ENCODE assay signal across 19 cellular contexts in genomic region chr1:3365519-3366158, GRCh38.
A peak's percentile ranks its signal among the peaks of the same experiment; 100 is the strongest.
DNase-seq lines count a peak whose midpoint lies in the region; ATAC-seq, FAIRE-seq and TF ChIP-seq lines count a peak whose summit lies in the region.
"Had no signal": no experiment of that assay in that cellular context is flagged by ENCODE, and none has a peak within 500 bp of the region (broad histone marks: within the 10 kb centered on the region; RNA-seq: fewer than 3 reads in every experiment).

No MANE protein-coding gene starts in this region.

- peaks cover 2% of the 10 kb centered on the region for H3K27me3 Mint-ChIP-seq in activated T-helper 2 cell treated with anti-CD3 and anti-CD28 coated beads, Interferon-gamma antibody, Interleukin-2, Interleukin-4, amounts not matched to agents 10 μg/mL and 5 μg/mL and 100 μg/mL, durations not matched to agents 14 hours and 24 hours and 36 hours (ENCODE audit: low read depth)

- H3K27me3 ChIP-seq in cardiac muscle cell (no peaks in the 10 kb centered on the region), heart right ventricle (peaks cover 0 to 8% (median 0%) of the 10 kb centered on the region in 7 donors), pancreas (no peaks in the 10 kb centered on the region)
- H3K27me3 ChIP-seq: uterus had no signal

- no peaks in the 10 kb centered on the region for H3K36me3 ChIP-seq in cardiac muscle cell
- no peaks in the 10 kb centered on the region for H3K36me3 ChIP-seq in heart right ventricle
- no peaks in the 10 kb centered on the region for H3K36me3 ChIP-seq in pancreas
- H3K36me3 ChIP-seq: uterus had no signal

- no peak for FAIRE-seq in pancreas (lab: Jason Lieb, UNC)
- peak; percentile 42 for FAIRE-seq in urothelium cell line (lab: Jason Lieb, UNC)
- FAIRE-seq: A549, frontal cortex had no signal

- WGBS in heart right ventricle, 2 donors, result 65 to 71% methylated on average over 25 of the region's 25 CpGs
- WGBS in pancreas, 2 donors, result 58 to 64% methylated on average over 25 of the region's 25 CpGs

- no peaks in the 10 kb centered on the region for H3K36me3 Mint-ChIP-seq in activated T-helper 2 cell treated with anti-CD3 and anti-CD28 coated beads, Interferon-gamma antibody, Interleukin-2, Interleukin-4, amounts not matched to agents 10 μg/mL and 5 μg/mL and 100 μg/mL, durations not matched to agents 14 hours and 24 hours and 36 hours (ENCODE audit: low read depth)
- H3K36me3 Mint-ChIP-seq: stimulated activated effector memory CD8-positive, alpha-beta T cell treated with anti-CD3 and anti-CD28 coated beads, Interleukin-12 subunit alpha, Interleukin-12 subunit beta, amount 100 ng/mL, for 72 hours had no signal

- no peaks in the 10 kb centered on the region for H3K9me3 ChIP-seq in cardiac muscle cell (ENCODE audit: low read depth)
- H3K9me3 ChIP-seq in heart right ventricle, result no peaks in the 10 kb centered on the region
- no peaks in the 10 kb centered on the region for H3K9me3 ChIP-seq in pancreas
- H3K9me3 ChIP-seq: A549, uterus had no signal

- DNase-seq in cardiac muscle cell (ENCODE audit: low read depth in 1 of 2, low spot score in 1 of 2) (peak; percentile 2 to 76), heart right ventricle (no peak), coronary artery (ENCODE audit: low spot score) (no peak), pancreas (no peak), urothelium cell line (ENCODE audit: low spot score) (no peak), SK-N-DZ (ENCODE audit: low spot score) (no peak)
- DNase-seq in activated T-helper 2 cell treated with anti-CD3 and anti-CD28 coated beads, Interferon-gamma antibody, Interleukin-2, Interleukin-4, amounts not matched to agents 10 μg/mL and 5 μg/mL and 100 μg/mL, durations not matched to agents 14 hours and 24 hours and 36 hours (ENCODE audit: low spot score), result no peak
- DNase-seq: activated CD4-positive, alpha-beta T cell treated with anti-CD3 and anti-CD28 coated beads, Interleukin-2, amount 50 U/mL, for 1 hour; activated naive CD4-positive, alpha-beta T cell treated with anti-CD3 and anti-CD28 coated beads, Interleukin-2, amount 50 U/mL, for 16 hours; GOT3; NCI-H526 treated with DMSO at 0.1 percent for 48 hours; SHP77 treated with DMSO at 0.1 percent for 48 hours; T-helper 1 cell had no signal

- H3K9me3 Mint-ChIP-seq in activated T-helper 2 cell treated with anti-CD3 and anti-CD28 coated beads, Interferon-gamma antibody, Interleukin-2, Interleukin-4, amounts not matched to agents 10 μg/mL and 5 μg/mL and 100 μg/mL, durations not matched to agents 14 hours and 24 hours and 36 hours, result no peaks in the 10 kb centered on the region
- H3K9me3 Mint-ChIP-seq: neural crest cell; stimulated activated effector memory CD8-positive, alpha-beta T cell treated with anti-CD3 and anti-CD28 coated beads, Interleukin-12 subunit alpha, Interleukin-12 subunit beta, amount 100 ng/mL, for 72 hours had no signal

- intact Hi-C loops in heart right ventricle (cut with DNase I), result no loop called here
- intact Hi-C loops in pancreas (cut with DNase I), result no loop called here
- intact Hi-C loops in activated T-helper 2 cell treated with anti-CD3 and anti-CD28 coated beads, Interferon-gamma antibody, Interleukin-2, Interleukin-4, amounts not matched to agents 10 μg/mL and 5 μg/mL and 100 μg/mL, durations not matched to agents 14 hours and 24 hours and 36 hours (cut with micrococcal nuclease), result no loop called here

- no peak overlapping the region for H3K4me3 Mint-ChIP-seq in activated T-helper 2 cell treated with anti-CD3 and anti-CD28 coated beads, Interferon-gamma antibody, Interleukin-2, Interleukin-4, amounts not matched to agents 10 μg/mL and 5 μg/mL and 100 μg/mL, durations not matched to agents 14 hours and 24 hours and 36 hours (ENCODE audit: low read depth)
- H3K4me3 Mint-ChIP-seq: stimulated activated effector memory CD8-positive, alpha-beta T cell treated with anti-CD3 and anti-CD28 coated beads, Interleukin-12 subunit alpha, Interleukin-12 subunit beta, amount 100 ng/mL, for 72 hours had no signal

- TF ChIP-seq CTCF in cardiac muscle cell (IDR thresholded peaks at IDR 0.05; ENCODE audit: low read depth, low read length) (no peak), heart right ventricle (IDR thresholded peaks at IDR 0.05) (no peak), coronary artery (IDR thresholded peaks at IDR 0.05) (no peak), pancreas (IDR thresholded peaks at IDR 0.05) (no peak)

- no peak overlapping the region for H3K4me3 ChIP-seq in cardiac muscle cell
- no peak overlapping the region for H3K4me3 ChIP-seq in heart right ventricle
- peak overlapping the region; percentile 57 for H3K4me3 ChIP-seq in coronary artery
- no peak overlapping the region for H3K4me3 ChIP-seq in pancreas
- H3K4me3 ChIP-seq: A549, uterus had no signal

- H3K4me1 Mint-ChIP-seq in activated T-helper 2 cell treated with anti-CD3 and anti-CD28 coated beads, Interferon-gamma antibody, Interleukin-2, Interleukin-4, amounts not matched to agents 10 μg/mL and 5 μg/mL and 100 μg/mL, durations not matched to agents 14 hours and 24 hours and 36 hours (ENCODE audit: low read depth), result no peaks in the 10 kb centered on the region

- peak overlapping the region; percentile 70 for H3K27ac ChIP-seq in cardiac muscle cell
- H3K27ac ChIP-seq in heart right ventricle, result peak overlapping the region in 4 of 10 donors; percentile 66 to 83 (median 74)
- peak overlapping the region; percentile 94 to 97 for H3K27ac ChIP-seq in coronary artery
- peak overlapping the region in 2 of 4 donors; percentile 49 to 61 for H3K27ac ChIP-seq in pancreas
- H3K27ac ChIP-seq: A549, uterus had no signal

- ATAC-seq in heart right ventricle (no peak), pancreas (peak in 3 of 4 donors; percentile 48 to 59 (median 54)), HG03095 (IDR thresholded peaks at IDR 0.05; ENCODE audit: unreplicated experiment) (no peak)
- ATAC-seq: A549; stimulated activated effector memory CD8-positive, alpha-beta T cell treated with anti-CD3 and anti-CD28 coated beads, Interleukin-12 subunit alpha, Interleukin-12 subunit beta, amount 100 ng/mL, for 72 hours had no signal

- no peak overlapping the region for H3K27ac Mint-ChIP-seq in activated T-helper 2 cell treated with anti-CD3 and anti-CD28 coated beads, Interferon-gamma antibody, Interleukin-2, Interleukin-4, amounts not matched to agents 10 μg/mL and 5 μg/mL and 100 μg/mL, durations not matched to agents 14 hours and 24 hours and 36 hours
- H3K27ac Mint-ChIP-seq: stimulated activated effector memory CD8-positive, alpha-beta T cell treated with anti-CD3 and anti-CD28 coated beads, Interleukin-12 subunit alpha, Interleukin-12 subunit beta, amount 100 ng/mL, for 72 hours had no signal

- peaks cover 56% of the 10 kb centered on the region for H3K4me1 ChIP-seq in cardiac muscle cell (ENCODE audit: low read depth)
- peaks cover 9 to 65% (median 30%) of the 10 kb centered on the region in 9 donors for H3K4me1 ChIP-seq in heart right ventricle
- H3K4me1 ChIP-seq in pancreas, result no peaks in the 10 kb centered on the region
- H3K4me1 ChIP-seq: A549, uterus had no signal

Comparison
In these comparisons a context has a peak if more than half of its experiments do, and no peak if none do; other contexts are left out.
1. DNase-seq: peak in cardiac muscle cell (2 of 2); none in heart right ventricle (0 of 2), coronary artery (single experiment), pancreas (0 of 6), urothelium cell line (single experiment), activated T-helper 2 cell treated with anti-CD3 and anti-CD28 coated beads, Interferon-gamma antibody, Interleukin-2, Interleukin-4, amounts not matched to agents 10 μg/mL and 5 μg/mL and 100 μg/mL, durations not matched to agents 14 hours and 24 hours and 36 hours (single experiment) and SK-N-DZ (single experiment).
2. ATAC-seq: peak in pancreas (3 of 4); none in heart right ventricle (0 of 8) and HG03095 (single experiment).